1 cellular context compared by ENCODE assay signal in genomic region chr17:50635720-50636144, GRCh38.
TF ChIP-seq lines count a peak whose summit lies in the region.

No MANE protein-coding gene starts in this region.

TF ChIP-seq in liver, 16 proteins besides CTCF, POLR2A, EP300 and RAD21 (continued from another document):
- TF ChIP-seq ZBTB33 (IDR thresholded peaks at IDR 0.05), result no peak
- no peak for TF ChIP-seq MAX (IDR thresholded peaks at IDR 0.05)
- TF ChIP-seq FOXA2 (IDR thresholded peaks at IDR 0.05), result no peak
- no peak for TF ChIP-seq JUND (IDR thresholded peaks at IDR 0.05)
